Comparison of ENCODE assay signal across 8 cellular contexts in the genomic region with DNA sequence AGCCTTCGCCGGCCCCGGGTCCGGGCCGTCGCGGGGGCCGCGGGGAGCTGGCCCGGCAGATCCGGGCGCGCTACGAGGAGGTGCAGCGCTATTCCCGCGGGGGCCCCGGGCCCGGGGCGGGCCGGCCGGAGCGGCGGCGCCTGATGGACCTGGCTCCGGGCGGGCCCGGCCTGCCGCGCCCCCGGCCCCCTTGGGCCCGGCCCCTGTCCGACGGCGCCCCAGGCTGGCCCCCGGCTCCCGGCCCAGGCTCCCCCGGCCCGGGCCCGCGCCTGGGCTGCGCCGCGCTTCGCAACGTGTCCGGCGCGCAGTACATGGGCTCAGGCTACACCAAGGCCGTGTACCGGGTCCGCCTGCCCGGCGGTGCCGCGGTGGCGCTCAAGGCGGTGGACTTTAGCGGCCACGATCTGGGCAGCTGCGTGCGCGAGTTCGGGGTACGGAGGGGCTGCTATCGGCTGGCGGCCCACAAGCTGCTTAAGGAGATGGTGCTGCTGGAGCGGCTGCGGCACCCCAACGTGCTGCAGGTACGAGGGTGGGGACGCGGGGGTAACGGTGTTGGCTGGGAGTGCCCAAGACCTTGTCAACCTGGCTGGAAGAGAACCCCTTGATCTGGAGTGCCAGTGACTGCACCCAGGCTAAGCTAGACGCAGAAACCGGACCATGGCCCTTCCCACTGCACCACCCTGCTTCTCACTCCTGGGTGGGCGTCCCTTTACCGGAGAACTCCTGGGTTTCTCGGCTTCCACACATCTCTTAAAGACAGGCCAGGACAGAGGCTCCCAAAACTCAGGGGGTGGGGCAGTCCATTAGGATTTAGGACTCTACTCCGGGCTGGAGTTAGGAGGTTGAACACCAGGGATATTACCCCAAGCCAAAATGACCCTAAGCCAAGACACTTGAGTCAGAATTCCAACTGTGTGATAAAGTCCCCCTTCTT. TPM values are rescaled to one million over a fixed set of nuclear protein-coding genes. Genes with fewer than 3 reads are reported as not detected.
DNase-seq lines count a peak whose midpoint lies in the region; ATAC-seq and TF ChIP-seq lines count a peak whose summit lies in the region.

No MANE protein-coding gene starts in this region.

- intact Hi-C loops in Right ventricle myocardium inferior (cut with DNase I), result loop anchor here (5.0 kb wide), 2 partner anchors 34 to 101 kb away; no protein-coding TSS in a partner anchor
- intact Hi-C loops in cardiac septum (cut with DNase I), result loop anchor here (5.0 kb wide), 2 partner anchors 81 to 101 kb away; no protein-coding TSS in a partner anchor
- intact Hi-C loops in heart right ventricle (cut with DNase I), result loop anchor here in 4 of 10 donors (5.0 to 10.0 kb wide), 5 partner anchors 84 to 116 kb away; no protein-coding TSS in a partner anchor

- H3K9me3 Mint-ChIP-seq in WTC11, result no peaks in the 10 kb centered on the region

- 1 to 2% methylated on average over 53 to 80 of the region's 80 CpGs for WGBS in heart right ventricle, 2 donors

- peaks cover 0 to 10% (median 0%) of the 10 kb centered on the region in 9 donors for H3K36me3 ChIP-seq in heart right ventricle

- H3K4me3 ChIP-seq in heart right ventricle, result peak overlapping the region; percentile 56 to 98 (median 84)

- no peak for TF ChIP-seq CTCF in WTC11 (IDR thresholded peaks at IDR 0.05)
- no peak for TF ChIP-seq CTCF in heart right ventricle (IDR thresholded peaks at IDR 0.05)

- peaks cover 20% of the 10 kb centered on the region for H3K27me3 Mint-ChIP-seq in WTC11 (ENCODE audit: low read depth)

- peaks cover 0 to 36% (median 0%) of the 10 kb centered on the region in 7 donors for H3K27me3 ChIP-seq in heart right ventricle

- peak overlapping the region; percentile 69 for H3K4me3 Mint-ChIP-seq in WTC11

- no peaks in the 10 kb centered on the region for H3K36me3 Mint-ChIP-seq in WTC11

- CTCF ChIA-PET in WTC11 (lab: Charles Lee), result interaction anchor here (0.5 to 6.7 kb wide), 9 partner anchors 8 to 195 kb away, joined by 3 to 75 read pairs (median 4); no protein-coding TSS in a partner anchor

- peaks cover 24 to 76% (median 31%) of the 10 kb centered on the region in 9 donors for H3K4me1 ChIP-seq in heart right ventricle

- H3K4me1 Mint-ChIP-seq in WTC11, result peaks cover 76% of the 10 kb centered on the region

- peak overlapping the region; percentile 60 to 94 (median 90) for H3K27ac ChIP-seq in heart right ventricle

- no peaks in the 10 kb centered on the region for H3K9me3 ChIP-seq in heart right ventricle

- ATAC-seq in Right ventricle myocardium inferior (peak; percentile 40), WTC11 (peak; percentile 3), heart right ventricle (peak in 7 of 8 donors; percentile 1 to 22 (median 10)), GM21723 (IDR thresholded peaks at IDR 0.05; ENCODE audit: unreplicated experiment) (no peak)

- DNase-seq in Right ventricle myocardium inferior (ENCODE audit: missing footprints) (no peak), cardiac septum (ENCODE audit: low spot score) (no peak), WTC11 (ENCODE audit: low spot score) (peak; percentile 39), heart right ventricle (peak in 1 of 2 donors; percentile 35), renal cortical epithelial cell (ENCODE audit: low read depth) (peak; percentile 16), DMS79 (lab: John Stamatoyannopoulos, UW) (no peak), NCI-H226 (no peak)

- POLR2A ChIA-PET in WTC11 (lab: Charles Lee), result interaction anchor here (0.8 to 3.5 kb wide), 9 partner anchors 20 to 178 kb away, joined by 3 to 28 read pairs (median 9); no protein-coding TSS in a partner anchor

- no peak overlapping the region for H3K27ac Mint-ChIP-seq in WTC11

TF ChIP-seq in WTC11, 78 proteins besides CTCF, POLR2A, EP300 and RAD21 (continues in another document):
- TF ChIP-seq ZNF121 (CRISPR knock-in tag; IDR thresholded peaks at IDR 0.05) (0 out of 2 replicates have a peak, but pooled peaks have one; percentile 5), MAX (CRISPR knock-in tag; IDR thresholded peaks at IDR 0.05) (peak; percentile 67), NR2C2 (CRISPR knock-in tag; IDR thresholded peaks at IDR 0.05) (0 out of 2 replicates have a peak, but pooled peaks have one; percentile 45), SOX15 (CRISPR knock-in tag; IDR thresholded peaks at IDR 0.05) (no peak), KAT7 (CRISPR knock-in tag; IDR thresholded peaks at IDR 0.05; ENCODE audit: borderline replicate concordance) (no peak), ZNF396 (CRISPR knock-in tag; IDR thresholded peaks at IDR 0.05; ENCODE audit: borderline replicate concordance) (no peak), TEAD4 (CRISPR knock-in tag; IDR thresholded peaks at IDR 0.05) (no peak), NFE2L1 (CRISPR knock-in tag; IDR thresholded peaks at IDR 0.05) (no peak), CBFB (CRISPR knock-in tag; IDR thresholded peaks at IDR 0.05; ENCODE audit: low read depth) (no peak), JUN (CRISPR knock-in tag; IDR thresholded peaks at IDR 0.05) (no peak), ATF3 (CRISPR knock-in tag; conservative IDR thresholded peaks at IDR 0.05) (no peak), CDX4 (CRISPR knock-in tag; IDR thresholded peaks at IDR 0.05; ENCODE audit: borderline replicate concordance) (no peak), TEAD1 (CRISPR knock-in tag; IDR thresholded peaks at IDR 0.05) (0 out of 2 replicates have a peak, but pooled peaks have one; percentile 62), IRF2 (CRISPR knock-in tag; IDR thresholded peaks at IDR 0.05; ENCODE audit: borderline replicate concordance, low read depth) (no peak), ZNF232 (CRISPR knock-in tag; IDR thresholded peaks at IDR 0.05) (no peak)
- TF ChIP-seq, protein P1, sequence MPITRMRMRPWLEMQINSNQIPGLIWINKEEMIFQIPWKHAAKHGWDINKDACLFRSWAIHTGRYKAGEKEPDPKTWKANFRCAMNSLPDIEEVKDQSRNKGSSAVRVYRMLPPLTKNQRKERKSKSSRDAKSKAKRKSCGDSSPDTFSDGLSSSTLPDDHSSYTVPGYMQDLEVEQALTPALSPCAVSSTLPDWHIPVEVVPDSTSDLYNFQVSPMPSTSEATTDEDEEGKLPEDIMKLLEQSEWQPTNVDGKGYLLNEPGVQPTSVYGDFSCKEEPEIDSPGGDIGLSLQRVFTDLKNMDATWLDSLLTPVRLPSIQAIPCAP (CRISPR knock-in tag; IDR thresholded peaks at IDR 0.05), result 0 out of 2 replicates have a peak, but pooled peaks have one; percentile 55
- TF ChIP-seq, protein P2, sequence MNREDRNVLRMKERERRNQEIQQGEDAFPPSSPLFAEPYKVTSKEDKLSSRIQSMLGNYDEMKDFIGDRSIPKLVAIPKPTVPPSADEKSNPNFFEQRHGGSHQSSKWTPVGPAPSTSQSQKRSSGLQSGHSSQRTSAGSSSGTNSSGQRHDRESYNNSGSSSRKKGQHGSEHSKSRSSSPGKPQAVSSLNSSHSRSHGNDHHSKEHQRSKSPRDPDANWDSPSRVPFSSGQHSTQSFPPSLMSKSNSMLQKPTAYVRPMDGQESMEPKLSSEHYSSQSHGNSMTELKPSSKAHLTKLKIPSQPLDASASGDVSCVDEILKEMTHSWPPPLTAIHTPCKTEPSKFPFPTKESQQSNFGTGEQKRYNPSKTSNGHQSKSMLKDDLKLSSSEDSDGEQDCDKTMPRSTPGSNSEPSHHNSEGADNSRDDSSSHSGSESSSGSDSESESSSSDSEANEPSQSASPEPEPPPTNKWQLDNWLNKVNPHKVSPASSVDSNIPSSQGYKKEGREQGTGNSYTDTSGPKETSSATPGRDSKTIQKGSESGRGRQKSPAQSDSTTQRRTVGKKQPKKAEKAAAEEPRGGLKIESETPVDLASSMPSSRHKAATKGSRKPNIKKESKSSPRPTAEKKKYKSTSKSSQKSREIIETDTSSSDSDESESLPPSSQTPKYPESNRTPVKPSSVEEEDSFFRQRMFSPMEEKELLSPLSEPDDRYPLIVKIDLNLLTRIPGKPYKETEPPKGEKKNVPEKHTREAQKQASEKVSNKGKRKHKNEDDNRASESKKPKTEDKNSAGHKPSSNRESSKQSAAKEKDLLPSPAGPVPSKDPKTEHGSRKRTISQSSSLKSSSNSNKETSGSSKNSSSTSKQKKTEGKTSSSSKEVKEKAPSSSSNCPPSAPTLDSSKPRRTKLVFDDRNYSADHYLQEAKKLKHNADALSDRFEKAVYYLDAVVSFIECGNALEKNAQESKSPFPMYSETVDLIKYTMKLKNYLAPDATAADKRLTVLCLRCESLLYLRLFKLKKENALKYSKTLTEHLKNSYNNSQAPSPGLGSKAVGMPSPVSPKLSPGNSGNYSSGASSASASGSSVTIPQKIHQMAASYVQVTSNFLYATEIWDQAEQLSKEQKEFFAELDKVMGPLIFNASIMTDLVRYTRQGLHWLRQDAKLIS (CRISPR knock-in tag; IDR thresholded peaks at IDR 0.05; ENCODE audit: borderline replicate concordance), result no peak

RNA-seq across cellular contexts. Expression of gene PKDCC, which starts 0.8 kb away (rescaled TPM):
- total RNA-seq in Right ventricle myocardium inferior (114 TPM), cardiac septum (74.7 TPM), WTC11 (2021) (15.1 to 27.3 TPM (median 15.6 TPM) in 3 replicates), heart right ventricle (100 to 1,000 TPM in 2 of 10 donors, 10 to 100 TPM in 8; 25.1 to 263 (median 41.5) TPM), renal cortical epithelial cell (2.1 and 2.4 TPM in 2 replicates)
- 100 to 1,000 TPM in 1 of 2 donors, 10 to 100 TPM in 1; 91.4 to 121 TPM for polyA plus RNA-seq in heart right ventricle

Comparison
In these comparisons a context has a peak if more than half of its experiments do, and no peak if none do; other contexts are left out.
1. DNase-seq: peak in WTC11 (single experiment) and renal cortical epithelial cell (single experiment); none in Right ventricle myocardium inferior (single experiment), cardiac septum (single experiment), DMS79 (single experiment) and NCI-H226 (single experiment).